8 cellular contexts compared by ENCODE assay signal in genomic region chr13:113802090-113802531, GRCh38. TPM values are rescaled to one million over a fixed set of nuclear protein-coding genes. Genes with fewer than 3 reads are reported as not detected.
DNase-seq lines count a peak whose midpoint lies in the region; ATAC-seq and TF ChIP-seq lines count a peak whose summit lies in the region.

No MANE protein-coding gene starts in this region.

- in situ Hi-C loops in astrocyte of the spinal cord (cut with HindIII; ENCODE audit: low sequenced_read_pairs) = no loop called here

- H3K36me3 ChIP-seq in right atrium auricular region (no peaks in the 10 kb centered on the region), thyroid gland (no peaks in the 10 kb centered on the region)

- peaks cover 0 to 15% of the 10 kb centered on the region in 2 donors for H3K4me1 ChIP-seq in right atrium auricular region
- H3K4me1 ChIP-seq in thyroid gland = peaks cover 0 to 6% of the 10 kb centered on the region in 2 donors

- WGBS in thyroid gland, 2 donors = 35 to 37% methylated on average over 7 to 13 of the region's 15 CpGs

- no peak for TF ChIP-seq POLR2A in thyroid gland (IDR thresholded peaks at IDR 0.05)

- intact Hi-C loops in Right ventricle myocardium superior (cut with DNase I) = no loop called here
- intact Hi-C loops in thyroid gland (cut with DNase I) = no loop called here

- no peak for TF ChIP-seq CTCF in right atrium auricular region (IDR thresholded peaks at IDR 0.05)
- TF ChIP-seq CTCF in astrocyte of the spinal cord (IDR thresholded peaks at IDR 0.05; ENCODE audit: low read depth, low read length) = peak; percentile 29
- TF ChIP-seq CTCF in thyroid gland (IDR thresholded peaks at IDR 0.05) = no peak

- no peaks in the 10 kb centered on the region for H3K9me3 ChIP-seq in right atrium auricular region
- H3K9me3 ChIP-seq in thyroid gland = no peaks in the 10 kb centered on the region

- no peak overlapping the region for H3K27ac ChIP-seq in right atrium auricular region
- no peak overlapping the region for H3K27ac ChIP-seq in thyroid gland

- H3K27me3 ChIP-seq in right atrium auricular region (no peaks in the 10 kb centered on the region), thyroid gland (no peaks in the 10 kb centered on the region)

- peak; percentile 81 for DNase-seq in Right ventricle myocardium superior
- no peak for DNase-seq in right atrium auricular region (ENCODE audit: low spot score)
- peak; percentile 74 for DNase-seq in astrocyte of the spinal cord (ENCODE audit: low read depth, low spot score)
- DNase-seq in kidney tubule cell (ENCODE audit: low spot score) = peak; percentile 47
- DNase-seq in GM19240 (ENCODE audit: insufficient read length, low spot score) = no peak
- DNase-seq in thyroid gland = no peak
- no peak for DNase-seq in cerebellar cortex (ENCODE audit: low spot score)

- no peak overlapping the region for H3K4me3 ChIP-seq in right atrium auricular region
- no peak overlapping the region for H3K4me3 ChIP-seq in astrocyte of the spinal cord (ENCODE audit: low read depth, low read length)
- no peak overlapping the region for H3K4me3 ChIP-seq in thyroid gland (replicated peaks in 1 of 3)

- ATAC-seq in Right ventricle myocardium superior (ENCODE audit: poor library complexity) = peak; percentile 72
- ATAC-seq in HG03520 (IDR thresholded peaks at IDR 0.05; ENCODE audit: unreplicated experiment) = no peak

RNA-seq across cellular contexts. Expression of gene TMEM255B, which starts 43.1 kb away (rescaled TPM):
- total RNA-seq in Right ventricle myocardium superior (6.9 TPM), right atrium auricular region (1 to 10 TPM; 5.2 to 6.0 TPM), thyroid gland (1 to 10 TPM; 6.1 to 9.2 (median 8.3) TPM)

Comparison
In these comparisons a context has a peak if more than half of its experiments do, and no peak if none do; other contexts are left out.
1. DNase-seq: peak in Right ventricle myocardium superior (single experiment), astrocyte of the spinal cord (single experiment) and kidney tubule cell (single experiment); none in right atrium auricular region (single experiment), GM19240 (single experiment), thyroid gland (0 of 2) and cerebellar cortex (single experiment).